ENCODE assay signal across 7 cellular contexts in the genomic region with DNA sequence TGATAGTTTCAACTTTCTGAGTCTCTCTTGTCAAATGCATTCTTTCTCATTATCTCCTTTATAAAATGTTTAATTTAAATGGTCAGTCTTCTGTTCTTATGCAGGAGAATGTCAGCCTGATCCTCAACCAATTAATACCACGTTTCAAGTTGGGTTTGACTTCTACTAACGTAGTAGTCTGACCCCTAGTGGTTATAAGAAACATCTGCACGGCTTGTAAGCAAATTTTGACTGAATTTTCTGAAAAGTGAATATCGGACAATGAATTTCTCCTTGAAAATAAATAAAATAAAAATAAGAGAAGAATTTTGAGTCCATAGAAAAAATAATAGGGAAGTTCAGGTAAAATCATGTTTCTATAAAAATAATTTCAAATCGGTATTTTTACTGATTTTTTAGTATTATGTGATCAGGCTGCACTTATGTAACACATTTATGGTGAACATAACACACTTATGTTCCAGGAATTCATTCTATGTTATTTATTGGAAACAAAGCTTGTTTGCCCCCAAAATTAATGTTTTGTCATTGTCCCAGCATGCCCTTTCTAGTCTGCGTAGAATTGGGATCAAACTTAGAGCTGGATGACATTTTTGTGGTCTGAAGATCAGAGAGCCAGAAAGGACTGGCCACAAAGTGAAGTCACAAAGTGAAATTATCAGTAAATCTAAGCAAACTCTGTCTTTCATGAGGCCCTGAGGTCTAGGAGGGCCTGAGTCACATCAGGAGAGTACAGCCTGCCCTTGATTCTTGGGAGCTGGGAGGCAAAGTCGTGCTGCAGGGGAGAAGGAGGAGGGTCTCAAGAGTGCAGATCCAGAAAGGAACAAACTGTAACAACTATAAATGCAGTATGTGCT.
DNase-seq lines count a peak whose midpoint lies in the region; TF ChIP-seq lines count a peak whose summit lies in the region.

No MANE protein-coding gene starts in this region.

- no peaks in the 10 kb centered on the region for H3K9me3 ChIP-seq in PC-9 (ENCODE audit: insufficient read depth, low read depth)

- no peak overlapping the region for H3K4me2 ChIP-seq in PC-9

- no peaks in the 10 kb centered on the region for H3K27me3 ChIP-seq in PC-9 (ENCODE audit: insufficient read depth, low read depth)

- TF ChIP-seq CTCF in GM12865 (IDR thresholded peaks at IDR 0.05; ENCODE audit: insufficient read depth, low read depth, low read length, missing control alignments) = peak; percentile 59
- TF ChIP-seq CTCF in PC-9 (conservative IDR thresholded peaks at IDR 0.05) = peak; percentile 78
- TF ChIP-seq CTCF in endothelial cell (IDR thresholded peaks at IDR 0.05; ENCODE audit: unreplicated experiment) = peak; percentile 79
- peak; percentile 83 for TF ChIP-seq CTCF in nephron progenitor cell (IDR thresholded peaks at IDR 0.05)

- DNase-seq in GM12865 (ENCODE audit: low read depth) (peak; percentile 41), LHCN-M2 (ENCODE audit: low read depth) (peak; percentile 72), PC-9 (peak in 1 of 2 experiments; percentile 38), endothelial cell (ENCODE audit: low spot score) (no peak), nephron progenitor cell (no peak)
- no peak for DNase-seq in activated CD8-positive, alpha-beta memory T cell treated with anti-CD3 and anti-CD28 coated beads for 24 hours
- no peak for DNase-seq in effector CD4-positive, alpha-beta T cell

- H3K4me1 ChIP-seq in PC-9 (replicated peaks; ENCODE audit: insufficient read depth) = no peaks in the 10 kb centered on the region

- H3K27ac Mint-ChIP-seq in endothelial cell (ENCODE audit: unreplicated experiment) = no peak overlapping the region
- H3K27ac Mint-ChIP-seq in nephron progenitor cell = no peak overlapping the region

- no peaks in the 10 kb centered on the region for H3K9me2 ChIP-seq in PC-9 (ENCODE audit: insufficient read depth)

- H3K27ac ChIP-seq in PC-9 = no peak overlapping the region

- no peaks in the 10 kb centered on the region for H4K20me1 ChIP-seq in PC-9 (ENCODE audit: insufficient read depth)

- H3K36me3 ChIP-seq in PC-9 (ENCODE audit: low read depth) = no peaks in the 10 kb centered on the region

- H3K4me1 Mint-ChIP-seq in endothelial cell (ENCODE audit: unreplicated experiment) (peaks cover 8% of the 10 kb centered on the region), nephron progenitor cell (no peaks in the 10 kb centered on the region)

- BruUV-seq in PC-9 (replicated peaks; lab: Mats Ljungman, UMichigan) = no TSS peak

- no peak overlapping the region for H3K4me3 Mint-ChIP-seq in endothelial cell (ENCODE audit: unreplicated experiment)
- no peak overlapping the region for H3K4me3 Mint-ChIP-seq in nephron progenitor cell

- POLR2A ChIA-PET in PC-9 (lab: Charles Lee; ENCODE audit: unreplicated experiment) = no interaction called here

- H3K79me2 ChIP-seq in PC-9 (ENCODE audit: low read depth) = no peaks in the 10 kb centered on the region

- H3K36me3 Mint-ChIP-seq in endothelial cell (ENCODE audit: low read depth, unreplicated experiment) = no peaks in the 10 kb centered on the region
- H3K36me3 Mint-ChIP-seq in nephron progenitor cell (ENCODE audit: low read depth) = no peaks in the 10 kb centered on the region

- H2AFZ ChIP-seq in PC-9 = no peak overlapping the region

- H3K27me3 Mint-ChIP-seq in endothelial cell (ENCODE audit: unreplicated experiment) (no peaks in the 10 kb centered on the region), nephron progenitor cell (ENCODE audit: low read depth, poor library complexity) (no peaks in the 10 kb centered on the region)

- CTCF ChIA-PET in PC-9 (lab: Charles Lee) = interaction anchor here (0.6 kb wide), 1 partner anchor 345 kb away, joined by 3 read pairs; no protein-coding TSS in a partner anchor

- H3K4me3 ChIP-seq in GM12865 (ENCODE audit: low read depth, low read length) = no peak overlapping the region
- H3K4me3 ChIP-seq in PC-9 = no peak overlapping the region

- H3K9me3 Mint-ChIP-seq in endothelial cell (ENCODE audit: unreplicated experiment) = no peaks in the 10 kb centered on the region
- H3K9me3 Mint-ChIP-seq in nephron progenitor cell = no peaks in the 10 kb centered on the region

- intact Hi-C loops in PC-9 (cut with micrococcal nuclease; ENCODE audit: unreplicated experiment) = loop anchor here (1.0 to 10.0 kb wide), 2 partner anchors 345 to 416 kb away; no protein-coding TSS in a partner anchor

- H3F3A ChIP-seq in PC-9 (ENCODE audit: insufficient read depth, low read depth) = no peaks in the 10 kb centered on the region

Comparison
In these comparisons a context has a peak if more than half of its experiments do, and no peak if none do; other contexts are left out.
1. DNase-seq: peak in GM12865 (single experiment) and LHCN-M2 (single experiment); none in endothelial cell (single experiment), nephron progenitor cell (single experiment), activated CD8-positive, alpha-beta memory T cell treated with anti-CD3 and anti-CD28 coated beads for 24 hours (single experiment) and effector CD4-positive, alpha-beta T cell (single experiment).
2. Peak in every context shown above with its lines, with median percentiles within 50 percentile points of each other: CTCF ChIP-seq.